ENCODE assay signal across 1 cellular context in the genomic region with DNA sequence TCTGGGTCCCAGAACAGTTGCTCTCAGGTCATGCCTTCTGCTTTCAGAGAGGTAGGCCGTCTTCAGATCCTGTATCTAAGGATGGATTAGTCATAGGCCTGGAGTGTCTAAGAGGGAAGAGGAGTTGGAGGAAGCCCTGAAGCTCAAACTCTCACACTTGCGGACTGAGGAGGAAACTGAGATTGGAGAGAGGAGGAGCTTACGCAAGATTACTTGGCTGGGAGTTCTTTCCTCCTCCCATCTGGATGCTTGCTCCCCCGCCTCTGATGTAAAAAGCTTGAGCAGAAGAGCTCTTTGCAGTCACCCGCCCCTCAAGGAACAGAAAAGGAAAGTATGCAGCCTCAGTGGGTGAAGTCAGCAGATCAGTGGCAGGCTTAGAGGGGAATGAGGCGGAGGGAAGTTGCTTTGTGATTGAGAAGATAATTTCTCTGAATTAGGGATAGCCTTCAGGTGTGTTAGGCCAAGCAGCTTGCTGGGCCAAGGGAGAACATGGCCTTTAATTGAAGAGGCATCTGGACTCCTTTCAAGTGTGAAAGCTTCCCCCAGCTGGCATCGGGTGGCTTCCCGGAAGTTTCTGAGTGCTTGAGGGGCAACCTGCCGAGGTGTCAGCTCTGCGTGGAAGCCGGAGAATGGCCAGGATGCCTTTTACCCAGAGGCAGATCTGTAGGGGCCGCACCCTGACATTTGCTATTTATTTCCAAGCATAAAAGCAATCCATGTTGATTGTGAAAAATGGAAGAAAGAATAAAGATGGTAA.
TF ChIP-seq lines count a peak whose summit lies in the region.

No MANE protein-coding gene starts in this region.

TF ChIP-seq in HepG2, 621 proteins besides CTCF, POLR2A, EP300 and RAD21:
- TF ChIP-seq ATF7 (IDR thresholded peaks at IDR 0.05) (no peak), ATF7 (CRISPR knock-in tag; IDR thresholded peaks at IDR 0.05) (no peak), CAMTA2 (CRISPR knock-in tag; IDR thresholded peaks at IDR 0.05; ENCODE audit: borderline replicate concordance) (no peak), SRSF4 (IDR thresholded peaks at IDR 0.05; ENCODE audit: low read depth, low read length, poor library complexity, severe bottlenecking) (no peak), HMG20B (CRISPR knock-in tag; conservative IDR thresholded peaks at IDR 0.05) (no peak), EEA1 (CRISPR knock-in tag; IDR thresholded peaks at IDR 0.05; ENCODE audit: borderline replicate concordance) (no peak), HMGA1 (CRISPR knock-in tag; conservative IDR thresholded peaks at IDR 0.05) (no peak), HDAC6 (IDR thresholded peaks at IDR 0.05; ENCODE audit: low read depth, low read length) (no peak), ZNF841 (CRISPR knock-in tag; IDR thresholded peaks at IDR 0.05; ENCODE audit: borderline replicate concordance) (no peak), GATA4 (IDR thresholded peaks at IDR 0.05; ENCODE audit: borderline replicate concordance, low read depth) (no peak), TCF7 (IDR thresholded peaks at IDR 0.05; ENCODE audit: low read depth) (no peak), ZNF263 (CRISPR knock-in tag; IDR thresholded peaks at IDR 0.05) (no peak), ZNF326 (CRISPR knock-in tag; IDR thresholded peaks at IDR 0.05; ENCODE audit: borderline replicate concordance) (no peak), SCMH1 (CRISPR knock-in tag; IDR thresholded peaks at IDR 0.05; ENCODE audit: borderline replicate concordance) (no peak), EHMT2 (IDR thresholded peaks at IDR 0.05; ENCODE audit: borderline replicate concordance, low read depth, low read length) (no peak), GTF3A (CRISPR knock-in tag; conservative IDR thresholded peaks at IDR 0.05) (no peak), NR2F2 (IDR thresholded peaks at IDR 0.05; ENCODE audit: borderline replicate concordance, low read depth) (no peak), ZNF772 (CRISPR knock-in tag; IDR thresholded peaks at IDR 0.05) (no peak), ZNF136 (CRISPR knock-in tag; IDR thresholded peaks at IDR 0.05; ENCODE audit: low read depth) (no peak)
- TF ChIP-seq, protein P1, sequence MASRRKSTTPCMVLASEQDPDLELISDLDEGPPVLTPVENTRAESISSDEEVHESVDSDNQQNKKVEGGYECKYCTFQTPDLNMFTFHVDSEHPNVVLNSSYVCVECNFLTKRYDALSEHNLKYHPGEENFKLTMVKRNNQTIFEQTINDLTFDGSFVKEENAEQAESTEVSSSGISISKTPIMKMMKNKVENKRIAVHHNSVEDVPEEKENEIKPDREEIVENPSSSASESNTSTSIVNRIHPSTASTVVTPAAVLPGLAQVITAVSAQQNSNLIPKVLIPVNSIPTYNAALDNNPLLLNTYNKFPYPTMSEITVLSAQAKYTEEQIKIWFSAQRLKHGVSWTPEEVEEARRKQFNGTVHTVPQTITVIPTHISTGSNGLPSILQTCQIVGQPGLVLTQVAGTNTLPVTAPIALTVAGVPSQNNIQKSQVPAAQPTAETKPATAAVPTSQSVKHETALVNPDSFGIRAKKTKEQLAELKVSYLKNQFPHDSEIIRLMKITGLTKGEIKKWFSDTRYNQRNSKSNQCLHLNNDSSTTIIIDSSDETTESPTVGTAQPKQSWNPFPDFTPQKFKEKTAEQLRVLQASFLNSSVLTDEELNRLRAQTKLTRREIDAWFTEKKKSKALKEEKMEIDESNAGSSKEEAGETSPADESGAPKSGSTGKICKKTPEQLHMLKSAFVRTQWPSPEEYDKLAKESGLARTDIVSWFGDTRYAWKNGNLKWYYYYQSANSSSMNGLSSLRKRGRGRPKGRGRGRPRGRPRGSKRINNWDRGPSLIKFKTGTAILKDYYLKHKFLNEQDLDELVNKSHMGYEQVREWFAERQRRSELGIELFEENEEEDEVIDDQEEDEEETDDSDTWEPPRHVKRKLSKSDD (CRISPR knock-in tag; IDR thresholded peaks at IDR 0.05; ENCODE audit: low read depth): no peak
- TF ChIP-seq, protein P2, sequence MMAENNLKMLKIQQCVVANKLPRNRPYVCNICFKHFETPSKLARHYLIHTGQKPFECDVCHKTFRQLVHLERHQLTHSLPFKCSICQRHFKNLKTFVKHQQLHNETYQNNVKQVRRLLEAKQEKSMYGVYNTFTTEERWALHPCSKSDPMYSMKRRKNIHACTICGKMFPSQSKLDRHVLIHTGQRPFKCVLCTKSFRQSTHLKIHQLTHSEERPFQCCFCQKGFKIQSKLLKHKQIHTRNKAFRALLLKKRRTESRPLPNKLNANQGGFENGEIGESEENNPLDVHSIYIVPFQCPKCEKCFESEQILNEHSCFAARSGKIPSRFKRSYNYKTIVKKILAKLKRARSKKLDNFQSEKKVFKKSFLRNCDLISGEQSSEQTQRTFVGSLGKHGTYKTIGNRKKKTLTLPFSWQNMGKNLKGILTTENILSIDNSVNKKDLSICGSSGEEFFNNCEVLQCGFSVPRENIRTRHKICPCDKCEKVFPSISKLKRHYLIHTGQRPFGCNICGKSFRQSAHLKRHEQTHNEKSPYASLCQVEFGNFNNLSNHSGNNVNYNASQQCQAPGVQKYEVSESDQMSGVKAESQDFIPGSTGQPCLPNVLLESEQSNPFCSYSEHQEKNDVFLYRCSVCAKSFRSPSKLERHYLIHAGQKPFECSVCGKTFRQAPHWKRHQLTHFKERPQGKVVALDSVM (CRISPR knock-in tag; IDR thresholded peaks at IDR 0.05): no peak
